In the genomic region with DNA sequence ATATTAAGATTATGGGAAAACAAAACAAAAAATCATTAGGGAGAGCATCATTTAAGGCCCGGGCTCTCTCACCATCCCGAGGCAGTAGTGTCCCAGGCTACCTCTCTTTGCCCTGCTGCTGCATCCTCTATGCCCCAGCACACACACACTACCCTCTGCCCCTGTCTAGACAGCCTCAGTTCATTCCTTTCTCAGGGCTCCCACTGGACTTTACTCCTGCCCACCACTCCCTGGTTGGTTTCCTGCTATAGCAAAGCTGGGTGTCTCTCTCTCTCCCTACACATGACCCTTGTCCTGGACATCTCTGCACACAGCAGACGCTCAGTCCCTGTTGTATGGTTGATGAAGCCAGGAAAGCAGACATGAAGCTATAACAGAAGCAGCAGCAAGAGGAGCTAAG, we compare ENCODE assay signal across 3 cellular contexts.
TF ChIP-seq lines count a peak whose summit lies in the region.

No MANE protein-coding gene starts in this region.

TF ChIP-seq in SK-N-SH treated with all-trans-retinoic acid at 6 μM for 48 hours, 23 proteins besides CTCF, POLR2A, EP300 and RAD21 (continues in another document):
- TF ChIP-seq, protein P1, sequence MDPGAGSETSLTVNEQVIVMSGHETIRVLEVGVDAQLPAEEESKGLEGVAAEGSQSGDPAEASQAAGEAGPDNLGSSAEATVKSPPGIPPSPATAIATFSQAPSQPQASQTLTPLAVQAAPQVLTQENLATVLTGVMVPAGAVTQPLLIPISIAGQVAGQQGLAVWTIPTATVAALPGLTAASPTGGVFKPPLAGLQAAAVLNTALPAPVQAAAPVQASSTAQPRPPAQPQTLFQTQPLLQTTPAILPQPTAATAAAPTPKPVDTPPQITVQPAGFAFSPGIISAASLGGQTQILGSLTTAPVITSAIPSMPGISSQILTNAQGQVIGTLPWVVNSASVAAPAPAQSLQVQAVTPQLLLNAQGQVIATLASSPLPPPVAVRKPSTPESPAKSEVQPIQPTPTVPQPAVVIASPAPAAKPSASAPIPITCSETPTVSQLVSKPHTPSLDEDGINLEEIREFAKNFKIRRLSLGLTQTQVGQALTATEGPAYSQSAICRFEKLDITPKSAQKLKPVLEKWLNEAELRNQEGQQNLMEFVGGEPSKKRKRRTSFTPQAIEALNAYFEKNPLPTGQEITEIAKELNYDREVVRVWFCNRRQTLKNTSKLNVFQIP (CRISPR knock-in tag; IDR thresholded peaks at IDR 0.05; ENCODE audit: borderline replicate concordance, low read depth), result no peak
- TF ChIP-seq SNAI2 (CRISPR knock-in tag; IDR thresholded peaks at IDR 0.05), result no peak
- TF ChIP-seq ISL1 (CRISPR knock-in tag; IDR thresholded peaks at IDR 0.05), result no peak
- no peak for TF ChIP-seq ZFP30 (CRISPR knock-in tag; IDR thresholded peaks at IDR 0.05)
- TF ChIP-seq, protein P2, sequence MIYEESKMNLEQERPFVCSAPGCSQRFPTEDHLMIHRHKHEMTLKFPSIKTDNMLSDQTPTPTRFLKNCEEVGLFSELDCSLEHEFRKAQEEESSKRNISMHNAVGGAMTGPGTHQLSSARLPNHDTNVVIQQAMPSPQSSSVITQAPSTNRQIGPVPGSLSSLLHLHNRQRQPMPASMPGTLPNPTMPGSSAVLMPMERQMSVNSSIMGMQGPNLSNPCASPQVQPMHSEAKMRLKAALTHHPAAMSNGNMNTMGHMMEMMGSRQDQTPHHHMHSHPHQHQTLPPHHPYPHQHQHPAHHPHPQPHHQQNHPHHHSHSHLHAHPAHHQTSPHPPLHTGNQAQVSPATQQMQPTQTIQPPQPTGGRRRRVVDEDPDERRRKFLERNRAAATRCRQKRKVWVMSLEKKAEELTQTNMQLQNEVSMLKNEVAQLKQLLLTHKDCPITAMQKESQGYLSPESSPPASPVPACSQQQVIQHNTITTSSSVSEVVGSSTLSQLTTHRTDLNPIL (CRISPR knock-in tag; IDR thresholded peaks at IDR 0.05; ENCODE audit: low read depth), result no peak
- no peak for TF ChIP-seq CSDC2 (CRISPR knock-in tag; IDR thresholded peaks at IDR 0.05)
- TF ChIP-seq BACH2 (CRISPR knock-in tag; IDR thresholded peaks at IDR 0.05; ENCODE audit: borderline replicate concordance), result no peak
- no peak for TF ChIP-seq TOX (CRISPR knock-in tag; IDR thresholded peaks at IDR 0.05; ENCODE audit: borderline replicate concordance)
- TF ChIP-seq, protein P3, sequence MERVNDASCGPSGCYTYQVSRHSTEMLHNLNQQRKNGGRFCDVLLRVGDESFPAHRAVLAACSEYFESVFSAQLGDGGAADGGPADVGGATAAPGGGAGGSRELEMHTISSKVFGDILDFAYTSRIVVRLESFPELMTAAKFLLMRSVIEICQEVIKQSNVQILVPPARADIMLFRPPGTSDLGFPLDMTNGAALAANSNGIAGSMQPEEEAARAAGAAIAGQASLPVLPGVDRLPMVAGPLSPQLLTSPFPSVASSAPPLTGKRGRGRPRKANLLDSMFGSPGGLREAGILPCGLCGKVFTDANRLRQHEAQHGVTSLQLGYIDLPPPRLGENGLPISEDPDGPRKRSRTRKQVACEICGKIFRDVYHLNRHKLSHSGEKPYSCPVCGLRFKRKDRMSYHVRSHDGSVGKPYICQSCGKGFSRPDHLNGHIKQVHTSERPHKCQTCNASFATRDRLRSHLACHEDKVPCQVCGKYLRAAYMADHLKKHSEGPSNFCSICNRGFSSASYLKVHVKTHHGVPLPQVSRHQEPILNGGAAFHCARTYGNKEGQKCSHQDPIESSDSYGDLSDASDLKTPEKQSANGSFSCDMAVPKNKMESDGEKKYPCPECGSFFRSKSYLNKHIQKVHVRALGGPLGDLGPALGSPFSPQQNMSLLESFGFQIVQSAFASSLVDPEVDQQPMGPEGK (CRISPR knock-in tag; IDR thresholded peaks at IDR 0.05; ENCODE audit: borderline replicate concordance), result no peak
- no peak for TF ChIP-seq PPARA (CRISPR knock-in tag; IDR thresholded peaks at IDR 0.05; ENCODE audit: borderline replicate concordance)
- TF ChIP-seq ZC3H10 (CRISPR knock-in tag; IDR thresholded peaks at IDR 0.05), result no peak
- no peak for TF ChIP-seq ESRRG (CRISPR knock-in tag; IDR thresholded peaks at IDR 0.05)
- TF ChIP-seq OSR1 (CRISPR knock-in tag; IDR thresholded peaks at IDR 0.05), result no peak
- TF ChIP-seq GLIS3 (CRISPR knock-in tag; IDR thresholded peaks at IDR 0.05), result no peak

TF ChIP-seq in SK-N-SH, 30 proteins besides CTCF, POLR2A, EP300 and RAD21:
- TF ChIP-seq, protein P4, sequence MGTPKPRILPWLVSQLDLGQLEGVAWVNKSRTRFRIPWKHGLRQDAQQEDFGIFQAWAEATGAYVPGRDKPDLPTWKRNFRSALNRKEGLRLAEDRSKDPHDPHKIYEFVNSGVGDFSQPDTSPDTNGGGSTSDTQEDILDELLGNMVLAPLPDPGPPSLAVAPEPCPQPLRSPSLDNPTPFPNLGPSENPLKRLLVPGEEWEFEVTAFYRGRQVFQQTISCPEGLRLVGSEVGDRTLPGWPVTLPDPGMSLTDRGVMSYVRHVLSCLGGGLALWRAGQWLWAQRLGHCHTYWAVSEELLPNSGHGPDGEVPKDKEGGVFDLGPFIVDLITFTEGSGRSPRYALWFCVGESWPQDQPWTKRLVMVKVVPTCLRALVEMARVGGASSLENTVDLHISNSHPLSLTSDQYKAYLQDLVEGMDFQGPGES (IDR thresholded peaks at IDR 0.05; ENCODE audit: low read depth, low read length), result no peak
- TF ChIP-seq FOXJ3 (CRISPR knock-in tag; IDR thresholded peaks at IDR 0.05), result no peak
- no peak for TF ChIP-seq MEF2A (IDR thresholded peaks at IDR 0.05; ENCODE audit: borderline replicate concordance, low read depth)

TF ChIP-seq in GM12878, 131 proteins besides CTCF, POLR2A, EP300 and RAD21:
- TF ChIP-seq PML (IDR thresholded peaks at IDR 0.05; ENCODE audit: low read length) (no peak), CBX3 (IDR thresholded peaks at IDR 0.05; ENCODE audit: borderline replicate concordance, low read depth) (no peak), RFX5 (IDR thresholded peaks at IDR 0.05; ENCODE audit: low read depth, low read length) (no peak), MEF2B (IDR thresholded peaks at IDR 0.05; ENCODE audit: partially characterized antibody, poor library complexity, severe bottlenecking) (no peak), MYB (IDR thresholded peaks at IDR 0.05; ENCODE audit: borderline replicate concordance, low read depth, low read length) (no peak), TCF7 (IDR thresholded peaks at IDR 0.05; ENCODE audit: borderline replicate concordance) (no peak), POLR2AphosphoS5 (IDR thresholded peaks at IDR 0.05; ENCODE audit: low read length) (no peak), FOXM1 (IDR thresholded peaks at IDR 0.05; ENCODE audit: low read depth, low read length) (no peak), TARDBP (IDR thresholded peaks at IDR 0.05; ENCODE audit: borderline replicate concordance) (no peak), SMAD1 (IDR thresholded peaks at IDR 0.05; ENCODE audit: low read depth, partially characterized antibody) (no peak), HDAC6 (IDR thresholded peaks at IDR 0.05; ENCODE audit: unreplicated experiment) (no peak), CREM (IDR thresholded peaks at IDR 0.05; ENCODE audit: low read depth) (no peak), KAT2A (conservative IDR thresholded peaks at IDR 0.05; ENCODE audit: control insufficient read depth, low read depth, low read length) (no peak), TAF1 (IDR thresholded peaks at IDR 0.05; ENCODE audit: borderline replicate concordance, low read depth, low read length) (no peak), RBBP5 (conservative IDR thresholded peaks at IDR 0.05) (no peak)
- TF ChIP-seq, protein P5, sequence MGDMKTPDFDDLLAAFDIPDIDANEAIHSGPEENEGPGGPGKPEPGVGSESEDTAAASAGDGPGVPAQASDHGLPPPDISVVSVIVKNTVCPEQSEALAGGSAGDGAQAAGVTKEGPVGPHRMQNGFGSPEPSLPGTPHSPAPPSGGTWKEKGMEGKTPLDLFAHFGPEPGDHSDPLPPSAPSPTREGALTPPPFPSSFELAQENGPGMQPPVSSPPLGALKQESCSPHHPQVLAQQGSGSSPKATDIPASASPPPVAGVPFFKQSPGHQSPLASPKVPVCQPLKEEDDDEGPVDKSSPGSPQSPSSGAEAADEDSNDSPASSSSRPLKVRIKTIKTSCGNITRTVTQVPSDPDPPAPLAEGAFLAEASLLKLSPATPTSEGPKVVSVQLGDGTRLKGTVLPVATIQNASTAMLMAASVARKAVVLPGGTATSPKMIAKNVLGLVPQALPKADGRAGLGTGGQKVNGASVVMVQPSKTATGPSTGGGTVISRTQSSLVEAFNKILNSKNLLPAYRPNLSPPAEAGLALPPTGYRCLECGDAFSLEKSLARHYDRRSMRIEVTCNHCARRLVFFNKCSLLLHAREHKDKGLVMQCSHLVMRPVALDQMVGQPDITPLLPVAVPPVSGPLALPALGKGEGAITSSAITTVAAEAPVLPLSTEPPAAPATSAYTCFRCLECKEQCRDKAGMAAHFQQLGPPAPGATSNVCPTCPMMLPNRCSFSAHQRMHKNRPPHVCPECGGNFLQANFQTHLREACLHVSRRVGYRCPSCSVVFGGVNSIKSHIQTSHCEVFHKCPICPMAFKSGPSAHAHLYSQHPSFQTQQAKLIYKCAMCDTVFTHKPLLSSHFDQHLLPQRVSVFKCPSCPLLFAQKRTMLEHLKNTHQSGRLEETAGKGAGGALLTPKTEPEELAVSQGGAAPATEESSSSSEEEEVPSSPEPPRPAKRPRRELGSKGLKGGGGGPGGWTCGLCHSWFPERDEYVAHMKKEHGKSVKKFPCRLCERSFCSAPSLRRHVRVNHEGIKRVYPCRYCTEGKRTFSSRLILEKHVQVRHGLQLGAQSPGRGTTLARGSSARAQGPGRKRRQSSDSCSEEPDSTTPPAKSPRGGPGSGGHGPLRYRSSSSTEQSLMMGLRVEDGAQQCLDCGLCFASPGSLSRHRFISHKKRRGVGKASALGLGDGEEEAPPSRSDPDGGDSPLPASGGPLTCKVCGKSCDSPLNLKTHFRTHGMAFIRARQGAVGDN (IDR thresholded peaks at IDR 0.05), result no peak
- TF ChIP-seq, protein P6, sequence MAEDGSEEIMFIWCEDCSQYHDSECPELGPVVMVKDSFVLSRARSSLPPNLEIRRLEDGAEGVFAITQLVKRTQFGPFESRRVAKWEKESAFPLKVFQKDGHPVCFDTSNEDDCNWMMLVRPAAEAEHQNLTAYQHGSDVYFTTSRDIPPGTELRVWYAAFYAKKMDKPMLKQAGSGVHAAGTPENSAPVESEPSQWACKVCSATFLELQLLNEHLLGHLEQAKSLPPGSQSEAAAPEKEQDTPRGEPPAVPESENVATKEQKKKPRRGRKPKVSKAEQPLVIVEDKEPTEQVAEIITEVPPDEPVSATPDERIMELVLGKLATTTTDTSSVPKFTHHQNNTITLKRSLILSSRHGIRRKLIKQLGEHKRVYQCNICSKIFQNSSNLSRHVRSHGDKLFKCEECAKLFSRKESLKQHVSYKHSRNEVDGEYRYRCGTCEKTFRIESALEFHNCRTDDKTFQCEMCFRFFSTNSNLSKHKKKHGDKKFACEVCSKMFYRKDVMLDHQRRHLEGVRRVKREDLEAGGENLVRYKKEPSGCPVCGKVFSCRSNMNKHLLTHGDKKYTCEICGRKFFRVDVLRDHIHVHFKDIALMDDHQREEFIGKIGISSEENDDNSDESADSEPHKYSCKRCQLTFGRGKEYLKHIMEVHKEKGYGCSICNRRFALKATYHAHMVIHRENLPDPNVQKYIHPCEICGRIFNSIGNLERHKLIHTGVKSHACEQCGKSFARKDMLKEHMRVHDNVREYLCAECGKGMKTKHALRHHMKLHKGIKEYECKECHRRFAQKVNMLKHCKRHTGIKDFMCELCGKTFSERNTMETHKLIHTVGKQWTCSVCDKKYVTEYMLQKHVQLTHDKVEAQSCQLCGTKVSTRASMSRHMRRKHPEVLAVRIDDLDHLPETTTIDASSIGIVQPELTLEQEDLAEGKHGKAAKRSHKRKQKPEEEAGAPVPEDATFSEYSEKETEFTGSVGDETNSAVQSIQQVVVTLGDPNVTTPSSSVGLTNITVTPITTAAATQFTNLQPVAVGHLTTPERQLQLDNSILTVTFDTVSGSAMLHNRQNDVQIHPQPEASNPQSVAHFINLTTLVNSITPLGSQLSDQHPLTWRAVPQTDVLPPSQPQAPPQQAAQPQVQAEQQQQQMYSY (CRISPR knock-in tag; IDR thresholded peaks at IDR 0.05), result no peak
- TF ChIP-seq, protein P4 (IDR thresholded peaks at IDR 0.05), result no peak
- TF ChIP-seq, protein P7, sequence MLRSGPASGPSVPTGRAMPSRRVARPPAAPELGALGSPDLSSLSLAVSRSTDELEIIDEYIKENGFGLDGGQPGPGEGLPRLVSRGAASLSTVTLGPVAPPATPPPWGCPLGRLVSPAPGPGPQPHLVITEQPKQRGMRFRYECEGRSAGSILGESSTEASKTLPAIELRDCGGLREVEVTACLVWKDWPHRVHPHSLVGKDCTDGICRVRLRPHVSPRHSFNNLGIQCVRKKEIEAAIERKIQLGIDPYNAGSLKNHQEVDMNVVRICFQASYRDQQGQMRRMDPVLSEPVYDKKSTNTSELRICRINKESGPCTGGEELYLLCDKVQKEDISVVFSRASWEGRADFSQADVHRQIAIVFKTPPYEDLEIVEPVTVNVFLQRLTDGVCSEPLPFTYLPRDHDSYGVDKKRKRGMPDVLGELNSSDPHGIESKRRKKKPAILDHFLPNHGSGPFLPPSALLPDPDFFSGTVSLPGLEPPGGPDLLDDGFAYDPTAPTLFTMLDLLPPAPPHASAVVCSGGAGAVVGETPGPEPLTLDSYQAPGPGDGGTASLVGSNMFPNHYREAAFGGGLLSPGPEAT (IDR thresholded peaks at IDR 0.05; ENCODE audit: low read depth), result no peak
- TF ChIP-seq, protein P8, sequence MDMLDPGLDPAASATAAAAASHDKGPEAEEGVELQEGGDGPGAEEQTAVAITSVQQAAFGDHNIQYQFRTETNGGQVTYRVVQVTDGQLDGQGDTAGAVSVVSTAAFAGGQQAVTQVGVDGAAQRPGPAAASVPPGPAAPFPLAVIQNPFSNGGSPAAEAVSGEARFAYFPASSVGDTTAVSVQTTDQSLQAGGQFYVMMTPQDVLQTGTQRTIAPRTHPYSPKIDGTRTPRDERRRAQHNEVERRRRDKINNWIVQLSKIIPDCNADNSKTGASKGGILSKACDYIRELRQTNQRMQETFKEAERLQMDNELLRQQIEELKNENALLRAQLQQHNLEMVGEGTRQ (IDR thresholded peaks at IDR 0.05; ENCODE audit: borderline replicate concordance, low read depth, low read length), result no peak
TF ChIP-seq in GM12878: peak in this region for 0.
